ENCODE assay signal across 8 cellular contexts in genomic region chr4:89324671-89325070, GRCh38. TPM values are rescaled to one million over a fixed set of nuclear protein-coding genes. Genes with fewer than 3 reads are reported as not detected.
A peak's percentile ranks its signal among the peaks of the same experiment; 100 is the strongest.
DNase-seq lines count a peak whose midpoint lies in the region; ATAC-seq and TF ChIP-seq lines count a peak whose summit lies in the region.

No MANE protein-coding gene starts in this region.

- H3K27me3 Mint-ChIP-seq in GM23338 (ENCODE audit: insufficient read depth, low read depth, poor library complexity), result no peaks in the 10 kb centered on the region

- TF ChIP-seq CTCF in GM23338 (conservative IDR thresholded peaks at IDR 0.05; ENCODE audit: low read depth in 2 of 2) (no peak), NB4 (IDR thresholded peaks at IDR 0.05; ENCODE audit: low read depth, low read length) (no peak), coronary artery (IDR thresholded peaks at IDR 0.05) (no peak)

- H3K27ac Mint-ChIP-seq in GM23338, result no peak overlapping the region

- no peaks in the 10 kb centered on the region for H3K9me3 Mint-ChIP-seq in GM23338

- H3K4me1 ChIP-seq in GM23338 (ENCODE audit: insufficient read depth), result no peaks in the 10 kb centered on the region

- H3K4me1 Mint-ChIP-seq in GM23338, result no peaks in the 10 kb centered on the region

- no peak overlapping the region for H3K4me3 Mint-ChIP-seq in GM23338

- TF ChIP-seq POLR2A in GM18505 (IDR thresholded peaks at IDR 0.05; ENCODE audit: borderline replicate concordance, extremely low read depth, insufficient read depth, insufficient read length) (no peak), NB4 (IDR thresholded peaks at IDR 0.05; ENCODE audit: extremely low read depth, insufficient read length) (no peak)

- peak overlapping the region; percentile 24; the same call in 1 of the 2 replicates for H2AFZ ChIP-seq in GM23338

- H3K36me3 Mint-ChIP-seq in GM23338 (ENCODE audit: low read depth), result no peaks in the 10 kb centered on the region

- H3K4me3 ChIP-seq in GM23338 (no peak overlapping the region), NB4 (ENCODE audit: low read depth, low read length) (no peak overlapping the region), coronary artery (no peak overlapping the region)

- H3K79me2 ChIP-seq in GM23338 (replicated peaks; ENCODE audit: insufficient read depth), result no peaks in the 10 kb centered on the region

- H3F3A ChIP-seq in GM23338 (replicated peaks; ENCODE audit: low read depth), result no peaks in the 10 kb centered on the region

- no peak overlapping the region for H3K27ac ChIP-seq in GM23338 (ENCODE audit: low read depth)
- no peak overlapping the region for H3K27ac ChIP-seq in coronary artery

- no peaks in the 10 kb centered on the region for H3K9me2 ChIP-seq in GM23338 (ENCODE audit: insufficient read depth)

- no peaks in the 10 kb centered on the region for H4K20me1 ChIP-seq in GM23338 (replicated peaks; ENCODE audit: insufficient read depth)

- H3K4me2 ChIP-seq in GM23338, result no peak overlapping the region

- intact Hi-C loops in left ventricle myocardium superior (cut with micrococcal nuclease), result no loop called here

- DNase-seq in GM23338 (ENCODE audit: low spot score) (no peak), NB4 (ENCODE audit: low read depth) (peak; percentile 90), left ventricle myocardium superior (no peak), RKO (ENCODE audit: low spot score) (no peak), NCI-H524 treated with DMSO at 0.1 percent for 48 hours (lab: John Stamatoyannopoulos, UW) (no peak), coronary artery (ENCODE audit: low spot score) (no peak), 8988T (no peak)

- no peaks in the 10 kb centered on the region for H3K36me3 ChIP-seq in GM23338 (ENCODE audit: insufficient read depth)

- ATAC-seq in GM18505 (IDR thresholded peaks at IDR 0.05; ENCODE audit: unreplicated experiment) (peak; percentile 97), GM23338 (no peak), left ventricle myocardium superior (peak; percentile 77)

- H3K27me3 ChIP-seq in GM23338 (ENCODE audit: insufficient read depth), result no peaks in the 10 kb centered on the region

TF ChIP-seq in GM23338, 12 proteins besides CTCF, POLR2A, EP300 and RAD21:
- TF ChIP-seq ZNF462 (CRISPR knock-in tag; IDR thresholded peaks at IDR 0.05) (no peak), POLR2AphosphoS5 (IDR thresholded peaks at IDR 0.05; ENCODE audit: low read depth) (no peak), STAT1 (IDR thresholded peaks at IDR 0.05; ENCODE audit: unreplicated experiment) (no peak), ETS1 (IDR thresholded peaks at IDR 0.05) (no peak), ZNF114 (CRISPR knock-in tag; IDR thresholded peaks at IDR 0.05) (no peak), REST (IDR thresholded peaks at IDR 0.05; ENCODE audit: unreplicated experiment) (no peak), JUNB (IDR thresholded peaks at IDR 0.05; ENCODE audit: unreplicated experiment) (no peak), ZNF331 (CRISPR knock-in tag; IDR thresholded peaks at IDR 0.05; ENCODE audit: low read depth) (no peak), EZH2phosphoT487 (IDR thresholded peaks at IDR 0.05; ENCODE audit: unreplicated experiment) (no peak), NANOG (IDR thresholded peaks at IDR 0.05; ENCODE audit: borderline replicate concordance) (no peak), CREB1 (CRISPR knock-in tag; IDR thresholded peaks at IDR 0.05; ENCODE audit: low read depth) (no peak), EZH2 (IDR thresholded peaks at IDR 0.05; ENCODE audit: low read depth, unreplicated experiment) (no peak)
TF ChIP-seq in GM23338: peak in this region for 0.

RNA-seq across cellular contexts. Expression of gene GPRIN3, which starts 17.1 kb away (rescaled TPM):
- total RNA-seq in GM23338 (2014; rRNA removed; shearing (Covaris generic)), result 3.2 TPM in 2 replicates
- 0.49 and 0.74 TPM in 2 replicates for polyA plus RNA-seq in GM23338 (2016; fragmentation: Nextera tagmentation; extraction: Ambion mirVana)
- 7.4 TPM for total RNA-seq in left ventricle myocardium superior
